Comparison of ENCODE assay signal across 19 cellular contexts in genomic region chr5:55629790-55630189, GRCh38.
"Had no signal": no experiment of that assay in that cellular context is flagged by ENCODE, and none has a peak within 500 bp of the region (broad histone marks: within the 10 kb centered on the region; RNA-seq: fewer than 3 reads in every experiment).

No MANE protein-coding gene starts in this region.

- H3K27me3 ChIP-seq: left lung, right atrium auricular region, tibial nerve had no signal

- H3K36me3 ChIP-seq: left lung, right atrium auricular region had no signal

- FAIRE-seq: frontal cortex, kidney, TTC549, urothelium cell line had no signal

- H3K9me3 ChIP-seq: left lung, right atrium auricular region, tibial nerve had no signal

- H3K27ac ChIP-seq: left lung, right atrium auricular region, tibial nerve had no signal

- H3K4me3 ChIP-seq: left lung, right atrium auricular region, tibial nerve had no signal

- ATAC-seq: left lung; stimulated activated naive CD8-positive, alpha-beta T cell treated with anti-CD3 and anti-CD28 coated beads, Interleukin-15, Interleukin-2, amounts not matched to agents 100 U/mL and 50 U/mL, for 24 hours had no signal

- DNase-seq: activated B cell treated with CpG ODN at 0.5 μM for 24 hours; activated CD4-positive, alpha-beta memory T cell treated with anti-CD3 and anti-CD28 coated beads for 36 hours; activated CD4-positive, alpha-beta T cell treated with anti-CD3 and anti-CD28 coated beads for 4 hours; activated naive CD4-positive, alpha-beta T cell; activated naive CD8-positive, alpha-beta T cell treated with anti-CD3 and anti-CD28 coated beads, Interleukin-2, amount 10 ng/mL, durations not matched to agents 7 days and 5 days; activated T-cell treated with anti-CD3 and anti-CD28 coated beads for 4 hours; amygdala; hypothalamus; kidney; left lung; mammary epithelial cell; stimulated activated CD4-positive, alpha-beta T cell treated with anti-CD3 and anti-CD28 coated beads, Interleukin-2, amount 100 ng/mL, for 24 hours; stimulated activated naive CD8-positive, alpha-beta T cell treated with anti-CD3 and anti-CD28 coated beads, Interleukin-15, Interleukin-2, amounts not matched to agents 100 U/mL and 50 U/mL, for 24 hours; substantia nigra had no signal
